Comparison of ENCODE assay signal across 22 cellular contexts in the genomic region with DNA sequence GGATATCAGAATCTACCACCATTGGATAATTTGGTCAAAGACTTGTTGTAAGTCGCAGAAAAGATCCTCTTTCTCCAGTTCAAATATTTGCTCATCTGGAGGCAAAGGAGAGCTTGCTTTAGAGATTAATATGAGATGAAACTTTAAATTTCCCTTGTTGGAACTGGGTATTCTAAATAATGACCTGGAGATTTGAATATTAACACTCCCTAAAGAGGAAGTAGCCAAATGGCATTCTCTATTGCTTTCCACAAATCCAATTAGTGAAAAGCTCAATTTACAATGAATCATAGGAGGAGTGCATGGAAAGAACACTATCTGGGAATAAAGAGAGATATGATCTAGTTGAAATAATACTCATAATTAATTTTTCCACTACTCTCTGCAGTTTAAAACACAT.
A peak's percentile ranks its signal among the peaks of the same experiment; 100 is the strongest.
DNase-seq lines count a peak whose midpoint lies in the region; ATAC-seq lines count a peak whose summit lies in the region.
"Had no signal": no experiment of that assay in that cellular context is flagged by ENCODE, and none has a peak within 500 bp of the region (broad histone marks: within the 10 kb centered on the region; RNA-seq: fewer than 3 reads in every experiment).

No MANE protein-coding gene starts in this region.

- H3K27ac ChIP-seq in epithelial cell of prostate = peak overlapping the region; percentile 68
- H3K27ac ChIP-seq: 22Rv1; BLaER1 treated with 17β-estradiol and CSF1 and Interleukin-3, amounts not matched to agents 10 nM and 100 nM had no signal

- no peaks in the 10 kb centered on the region for H3K4me1 Mint-ChIP-seq in stimulated activated effector memory CD8-positive, alpha-beta T cell treated with anti-CD3 and anti-CD28 coated beads, Interleukin-12 subunit alpha, Interleukin-12 subunit beta, amount 100 ng/mL, for 72 hours
- H3K4me1 Mint-ChIP-seq: CD14-positive monocyte; CD8-positive, alpha-beta memory T cell had no signal

- no peak for ATAC-seq in GM18870 (IDR thresholded peaks at IDR 0.05; ENCODE audit: unreplicated experiment)
- no peak for ATAC-seq in stimulated activated effector memory CD8-positive, alpha-beta T cell treated with anti-CD3 and anti-CD28 coated beads, Interleukin-12 subunit alpha, Interleukin-12 subunit beta, amount 100 ng/mL, for 72 hours
- ATAC-seq: GM12878, GM23338, HCT116 had no signal

- H3K4me3 Mint-ChIP-seq in stimulated activated effector memory CD8-positive, alpha-beta T cell treated with anti-CD3 and anti-CD28 coated beads, Interleukin-12 subunit alpha, Interleukin-12 subunit beta, amount 100 ng/mL, for 72 hours = no peak overlapping the region
- H3K4me3 Mint-ChIP-seq: CD14-positive monocyte; CD4-positive, alpha-beta T cell; CD8-positive, alpha-beta memory T cell; GM23338; H9 had no signal

- peak; percentile 4 for DNase-seq in NCI-H82 (lab: John Stamatoyannopoulos, UW)
- DNase-seq in NCI-H82 treated with DMSO at 0.1 percent for 48 hours (lab: John Stamatoyannopoulos, UW; ENCODE audit: unreplicated experiment) = no peak
- DNase-seq in NCI-H526 treated with DMSO at 0.1 percent for 48 hours (lab: John Stamatoyannopoulos, UW) = peak; percentile 29
- DNase-seq in epithelial cell of prostate (ENCODE audit: low read depth, low spot score) = no peak
- DNase-seq in stimulated activated effector memory CD8-positive, alpha-beta T cell treated with anti-CD3 and anti-CD28 coated beads, Interleukin-12 subunit alpha, Interleukin-12 subunit beta, amount 100 ng/mL, for 72 hours (ENCODE audit: low spot score in 2 of 2) = no peak
- DNase-seq: ACHN; AML-193; BE2C; CD4-positive, alpha-beta T cell; CD8-positive, alpha-beta memory T cell; DMS 273 treated with DMSO at 0.1 percent for 48 hours; DMS79; EL; GDM1; H9 had no signal

- H3K27ac Mint-ChIP-seq in stimulated activated effector memory CD8-positive, alpha-beta T cell treated with anti-CD3 and anti-CD28 coated beads, Interleukin-12 subunit alpha, Interleukin-12 subunit beta, amount 100 ng/mL, for 72 hours = no peak overlapping the region
- H3K27ac Mint-ChIP-seq: CD14-positive monocyte; CD4-positive, alpha-beta T cell; CD8-positive, alpha-beta memory T cell; GM23338 had no signal

- H3K9me3 Mint-ChIP-seq in stimulated activated effector memory CD8-positive, alpha-beta T cell treated with anti-CD3 and anti-CD28 coated beads, Interleukin-12 subunit alpha, Interleukin-12 subunit beta, amount 100 ng/mL, for 72 hours = peaks cover 17% of the 10 kb centered on the region
- H3K9me3 Mint-ChIP-seq: GM23338, H9 had no signal

- H3K36me3 Mint-ChIP-seq in stimulated activated effector memory CD8-positive, alpha-beta T cell treated with anti-CD3 and anti-CD28 coated beads, Interleukin-12 subunit alpha, Interleukin-12 subunit beta, amount 100 ng/mL, for 72 hours = no peaks in the 10 kb centered on the region
- H3K36me3 Mint-ChIP-seq: CD14-positive monocyte; CD8-positive, alpha-beta memory T cell had no signal

Comparison
In these comparisons a context has a peak if more than half of its experiments do, and no peak if none do; other contexts are left out.
1. DNase-seq: peak in NCI-H82 (single experiment) and NCI-H526 treated with DMSO at 0.1 percent for 48 hours (single experiment); none in NCI-H82 treated with DMSO at 0.1 percent for 48 hours (single experiment), epithelial cell of prostate (single experiment) and stimulated activated effector memory CD8-positive, alpha-beta T cell treated with anti-CD3 and anti-CD28 coated beads, Interleukin-12 subunit alpha, Interleukin-12 subunit beta, amount 100 ng/mL, for 72 hours (0 of 2).